In genomic region chr15:78264304-78265136, GRCh38 we compare ENCODE assay signal across 8 cellular contexts. TPM values are rescaled to one million over a fixed set of nuclear protein-coding genes. Genes with fewer than 3 reads are reported as not detected.
DNase-seq lines count a peak whose midpoint lies in the region; ATAC-seq and TF ChIP-seq lines count a peak whose summit lies in the region.

DNAJA4 (plus strand) TSS chr15:78264562; CDS start chr15:78264764, 202 bp downstream.

- POLR2A ChIA-PET in AG04450 (lab: Yijun Ruan, JAX): no interaction called here

- no peaks in the 10 kb centered on the region; the same call in 1 of the 2 replicates for H3K9me3 ChIP-seq in AG04450 (ENCODE audit: control insufficient read depth, insufficient read depth, low read length)
- no peaks in the 10 kb centered on the region for H3K9me3 ChIP-seq in HUES64 (ENCODE audit: insufficient read depth, low read depth, low read length)

- H3K27ac ChIP-seq in AG04450 (ENCODE audit: low read depth, low read length) (no peak within 1 kb of the TSS), HUES64 (ENCODE audit: low read depth, low read length) (no peak within 1 kb of the TSS)

- no peaks in the 10 kb centered on the region for H3K36me3 ChIP-seq in HUES64 (ENCODE audit: insufficient read depth, low read length)

- 57% methylated on average over 107 of the region's 107 CpGs for WGBS in HUES64

- DNase-seq in AG04450 (ENCODE audit: low read depth, low spot score): no peak
- DNase-seq in activated CD8-positive, alpha-beta memory T cell treated with anti-CD3 and anti-CD28 coated beads, Interleukin-2, amount 50 U/mL, for 48 hours: peak; percentile 82
- DNase-seq in epidermal melanocyte (ENCODE audit: insufficient read length, low spot score): peak; percentile 64
- DNase-seq in mucosa of gallbladder (ENCODE audit: low spot score): peak; percentile 50
- peak; percentile 46 for DNase-seq in stimulated activated CD8-positive, alpha-beta memory T cell treated with anti-CD3 and anti-CD28 coated beads, Interleukin-4, amount 100 ng/mL, for 24 hours (ENCODE audit: low read depth)
- no peak for DNase-seq in NCI-H446 (lab: John Stamatoyannopoulos, UW)

- H3K4me3 ChIP-seq in AG04450 (ENCODE audit: low read depth, low read length) (peak within 1 kb of the TSS; percentile 44), HUES64 (ENCODE audit: low read length) (peak within 1 kb of the TSS; percentile 54)

- no peak for TF ChIP-seq CTCF in AG04450 (IDR thresholded peaks at IDR 0.05; ENCODE audit: low read depth, low read length)

- H3K27me3 ChIP-seq in AG04450 (ENCODE audit: control insufficient read depth, insufficient read depth, low read length): no peaks in the 10 kb centered on the region
- peaks cover 32% of the 10 kb centered on the region for H3K27me3 ChIP-seq in HUES64 (ENCODE audit: insufficient read depth, low read length)

- no peak for ATAC-seq in HG02571 (IDR thresholded peaks at IDR 0.05; ENCODE audit: unreplicated experiment)

- H3K9ac ChIP-seq in HUES64 (ENCODE audit: low read depth, low read length): peak within 1 kb of the TSS; percentile 56

- CTCF ChIA-PET in AG04450 (lab: Charles Lee): interaction anchor here (0.8 to 1.5 kb wide), 2 partner anchors 22 to 722 kb away, joined by 3 to 7 read pairs; no protein-coding TSS in a partner anchor

- no peaks in the 10 kb centered on the region for H3K4me1 ChIP-seq in HUES64 (ENCODE audit: insufficient read depth, low read length)

RNA-seq across cellular contexts. Expression of gene DNAJA4, which starts in this region (rescaled TPM):
- polyA plus RNA-seq in AG04450 (2011; rRNA removed): 2.1 and 2.5 TPM in 2 replicates
- polyA minus RNA-seq in AG04450 (2011; rRNA and poly(A)+ RNA removed): 1.7 and 1.9 TPM in 2 replicates
- 3.9 TPM for polyA plus RNA-seq in HUES64 (2013, experiment 1 of 2)
- polyA plus RNA-seq in HUES64 (2013, experiment 2 of 2): 4.4 TPM
- total RNA-seq in mucosa of gallbladder: 36.9 TPM

Comparison
In these comparisons a context has a peak if more than half of its experiments do, and no peak if none do; other contexts are left out.
1. DNase-seq: peak in activated CD8-positive, alpha-beta memory T cell treated with anti-CD3 and anti-CD28 coated beads, Interleukin-2, amount 50 U/mL, for 48 hours (single experiment), epidermal melanocyte (single experiment), mucosa of gallbladder (single experiment) and stimulated activated CD8-positive, alpha-beta memory T cell treated with anti-CD3 and anti-CD28 coated beads, Interleukin-4, amount 100 ng/mL, for 24 hours (single experiment); none in AG04450 (single experiment) and NCI-H446 (0 of 2).